Comparison of ENCODE assay signal across 23 cellular contexts in the genomic region with DNA sequence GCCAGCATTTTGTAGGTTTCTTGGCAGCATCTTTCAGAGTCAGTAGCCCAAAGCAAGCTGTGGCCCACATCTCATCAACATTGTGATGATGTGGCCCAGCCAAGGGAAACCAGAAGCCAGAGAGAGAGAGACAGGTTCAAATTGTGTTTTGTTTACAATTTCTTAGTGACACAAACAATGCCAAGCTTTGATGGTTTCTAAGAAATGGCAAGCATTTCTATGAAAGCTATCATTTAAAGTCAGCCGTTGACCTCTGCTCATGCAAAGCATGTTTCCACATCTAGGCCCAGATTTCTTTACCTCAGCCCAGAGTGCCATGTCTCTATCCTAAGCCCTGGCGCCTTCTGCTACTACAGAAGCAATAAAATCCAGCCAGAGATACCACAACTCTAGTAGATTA. TPM values are rescaled to one million over a fixed set of nuclear protein-coding genes. Genes with fewer than 3 reads are reported as not detected.
"Had no signal": no experiment of that assay in that cellular context is flagged by ENCODE, and none has a peak within 500 bp of the region (broad histone marks: within the 10 kb centered on the region; RNA-seq: fewer than 3 reads in every experiment).

No MANE protein-coding gene starts in this region.

- ATAC-seq: T-cell had no signal

- H3K4me3 ChIP-seq: MG63, SJSA1, SK-N-MC had no signal

- FAIRE-seq: RCC 7860 had no signal

- DNase-seq: IMR-90, Kasumi-1, MG63, NCI-H1092 treated with DMSO at 0.1 percent for 48 hours, NCI-H1436, NCI-H187 treated with DMSO at 0.1 percent for 48 hours, NCI-H2029 treated with DMSO at 0.1 percent for 48 hours, NCI-H2171 treated with DMSO at 0.1 percent for 48 hours, NCI-H345, NCI-H446 treated with DMSO at 0.1 percent for 48 hours, NCI-H510A treated with DMSO at 0.1 percent for 48 hours, NCI-H69, NCI-H774, Right ventricle myocardium superior, RPMI8226, SIG-M5, T-cell had no signal

- H3K27ac ChIP-seq: KMS-11, SJSA1, SK-N-MC had no signal

- H3K27ac Mint-ChIP-seq: T-cell; T-helper 1 cell treated with Interleukin-12 subunit alpha and Interleukin-12 subunit beta and Interleukin-4 antibody, amounts not matched to agents 30 μg/mL and 1 μg/mL, for 36 hours had no signal

- H3K4me3 Mint-ChIP-seq: T-cell; T-helper 1 cell treated with Interleukin-12 subunit alpha and Interleukin-12 subunit beta and Interleukin-4 antibody, amounts not matched to agents 30 μg/mL and 1 μg/mL, for 36 hours had no signal

- H3K36me3 ChIP-seq: MG63, SJSA1 had no signal

- H3K27me3 ChIP-seq: MG63 had no signal

- H3K9me3 ChIP-seq: MG63 had no signal

RNA-seq across cellular contexts. Expression of a gene that starts 32.9 kb away (rescaled TPM):
- total RNA-seq: HT-29, IMR-90, Right ventricle myocardium superior, SJSA1 had no signal
- polyA plus RNA-seq: IMR-90 had no signal
